1 cellular context compared by ENCODE assay signal in genomic region chr10:72132854-72133253, GRCh38.
TF ChIP-seq lines count a peak whose summit lies in the region.

No MANE protein-coding gene starts in this region.

TF ChIP-seq in GM12878, 131 proteins besides CTCF, POLR2A, EP300 and RAD21 (continues in another document):
- TF ChIP-seq YBX1 (IDR thresholded peaks at IDR 0.05) = no peak
- TF ChIP-seq IRF4 (IDR thresholded peaks at IDR 0.05; ENCODE audit: low read depth, low read length) = peak; percentile 79
- no peak for TF ChIP-seq ATF3 (IDR thresholded peaks at IDR 0.05; ENCODE audit: borderline replicate concordance, extremely low read depth, low read depth, low read length)
- TF ChIP-seq PML (IDR thresholded peaks at IDR 0.05; ENCODE audit: low read length) = no peak
- TF ChIP-seq ZBTB11 (CRISPR knock-in tag; IDR thresholded peaks at IDR 0.05) = no peak
- peak; percentile 41 for TF ChIP-seq EED (IDR thresholded peaks at IDR 0.05; ENCODE audit: low read depth)
- no peak for TF ChIP-seq GATAD2B (conservative IDR thresholded peaks at IDR 0.05; ENCODE audit: low read depth)
- no peak for TF ChIP-seq PKNOX1 (IDR thresholded peaks at IDR 0.05)
- no peak for TF ChIP-seq MAX (IDR thresholded peaks at IDR 0.05; ENCODE audit: low read depth, low read length)
- no peak for TF ChIP-seq ZNF24 (IDR thresholded peaks at IDR 0.05)
- 0 out of 2 replicates have a peak, but pooled peaks have one; percentile 15 for TF ChIP-seq GABPA (IDR thresholded peaks at IDR 0.05; ENCODE audit: low read depth)
- no peak for TF ChIP-seq RELB (IDR thresholded peaks at IDR 0.05; ENCODE audit: low read depth)
- 0 out of 2 replicates have a peak, but pooled peaks have one; percentile 41 for TF ChIP-seq BCL11A (IDR thresholded peaks at IDR 0.05; ENCODE audit: low read depth, low read length)
- TF ChIP-seq POU2F2 (IDR thresholded peaks at IDR 0.05; ENCODE audit: borderline replicate concordance, low read depth, low read length) = no peak
- peak; percentile 83 for TF ChIP-seq JUNB (IDR thresholded peaks at IDR 0.05)
- TF ChIP-seq SMAD5 (IDR thresholded peaks at IDR 0.05; ENCODE audit: low read depth) = no peak
- no peak for TF ChIP-seq E2F4 (IDR thresholded peaks at IDR 0.05; ENCODE audit: low read depth, low read length)
- no peak for TF ChIP-seq E2F8 (IDR thresholded peaks at IDR 0.05; ENCODE audit: low read depth, partially characterized antibody)
- no peak for TF ChIP-seq ZSCAN29 (IDR thresholded peaks at IDR 0.05)
- TF ChIP-seq ELK1 (IDR thresholded peaks at IDR 0.05; ENCODE audit: low read depth, low read length) = no peak
- TF ChIP-seq SUZ12 (IDR thresholded peaks at IDR 0.05; ENCODE audit: unreplicated experiment) = no peak
- no peak for TF ChIP-seq ZNF384 (IDR thresholded peaks at IDR 0.05; ENCODE audit: borderline replicate concordance, low read depth, low read length)
- no peak for TF ChIP-seq RBBP5 (conservative IDR thresholded peaks at IDR 0.05)
- no peak for TF ChIP-seq ZNF207 (IDR thresholded peaks at IDR 0.05; ENCODE audit: borderline replicate concordance)
- no peak for TF ChIP-seq STAT3 (IDR thresholded peaks at IDR 0.05; ENCODE audit: low read depth, low read length)
- 0 out of 2 replicates have a peak, but pooled peaks have one; percentile 27 for TF ChIP-seq MEF2A (IDR thresholded peaks at IDR 0.05; ENCODE audit: insufficient read depth, low read depth, low read length)
- TF ChIP-seq RUNX3 (IDR thresholded peaks at IDR 0.05; ENCODE audit: low read length) = peak; percentile 68
- no peak for TF ChIP-seq ZZZ3 (IDR thresholded peaks at IDR 0.05; ENCODE audit: control insufficient read depth, insufficient read length, low read depth)
- TF ChIP-seq JUND (IDR thresholded peaks at IDR 0.05; ENCODE audit: low read depth, low read length) = no peak
- TF ChIP-seq PAX5 (IDR thresholded peaks at IDR 0.05; ENCODE audit: borderline replicate concordance, low read depth, low read length) = 0 out of 2 replicates have a peak, but pooled peaks have one; percentile 10
- TF ChIP-seq MTA2 (IDR thresholded peaks at IDR 0.05; ENCODE audit: low read depth) = no peak
- TF ChIP-seq POLR2AphosphoS5 (IDR thresholded peaks at IDR 0.05; ENCODE audit: low read length) = no peak
- TF ChIP-seq SUPT20H (IDR thresholded peaks at IDR 0.05; ENCODE audit: borderline replicate concordance, control insufficient read depth, low read depth, low read length) = no peak
- TF ChIP-seq IRF5 (IDR thresholded peaks at IDR 0.05; ENCODE audit: borderline replicate concordance) = no peak
- TF ChIP-seq REST (IDR thresholded peaks at IDR 0.05; ENCODE audit: low read depth, low read length) = no peak
- TF ChIP-seq RAD51 (IDR thresholded peaks at IDR 0.05) = no peak
- TF ChIP-seq BCLAF1 (IDR thresholded peaks at IDR 0.05) = no peak
- no peak for TF ChIP-seq CREB1 (IDR thresholded peaks at IDR 0.05; ENCODE audit: low read depth)
- TF ChIP-seq PBX3 (IDR thresholded peaks at IDR 0.05; ENCODE audit: insufficient replicate concordance, low read depth, low read length) = no peak
